In the genomic region with DNA sequence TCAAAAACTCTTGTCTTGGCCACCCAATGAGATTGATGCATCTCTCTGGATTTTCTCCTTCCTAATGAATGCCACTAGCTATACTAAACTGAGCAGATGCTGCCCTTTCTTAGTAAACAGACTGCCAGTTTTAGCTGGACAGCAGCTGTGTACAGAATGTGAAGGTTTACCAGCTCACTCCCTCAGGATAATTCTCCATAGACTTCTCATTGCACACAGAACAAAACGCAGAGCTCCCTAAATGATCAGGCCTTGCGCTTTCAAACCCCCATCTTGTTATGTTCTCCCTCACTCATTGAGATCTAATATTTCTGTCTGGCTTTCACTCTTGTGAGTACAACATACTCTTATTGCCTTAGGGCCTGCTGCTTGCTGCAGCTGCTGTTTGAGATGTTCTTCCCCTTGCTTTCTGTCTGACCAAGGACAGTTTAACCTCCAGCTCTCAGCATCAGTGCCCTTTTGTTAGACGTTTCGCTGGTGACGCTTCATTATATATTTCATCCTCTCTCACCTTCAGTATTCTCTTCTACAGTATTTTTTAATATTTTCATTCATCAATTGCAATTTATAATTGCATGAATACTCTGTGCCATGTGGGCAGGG, we compare ENCODE assay signal across 1 cellular context.
A peak's percentile ranks its signal among the peaks of the same experiment; 100 is the strongest.
TF ChIP-seq lines count a peak whose summit lies in the region.

No MANE protein-coding gene starts in this region.

TF ChIP-seq in K562, 482 proteins besides CTCF, POLR2A, EP300 and RAD21 (continues in another document):
- TF ChIP-seq KLF1 (tag; IDR thresholded peaks at IDR 0.05) (no peak), NCOA6 (IDR thresholded peaks at IDR 0.05) (no peak), ZFP30 (CRISPR knock-in tag; IDR thresholded peaks at IDR 0.05; ENCODE audit: borderline replicate concordance) (no peak), GABPA (tag; conservative IDR thresholded peaks at IDR 0.05; ENCODE audit: low read depth) (no peak), ERF (CRISPR knock-in tag; IDR thresholded peaks at IDR 0.05) (no peak), ESRRB (CRISPR knock-in tag; IDR thresholded peaks at IDR 0.05; ENCODE audit: borderline replicate concordance) (no peak), SMARCA4 (IDR thresholded peaks at IDR 0.05) (no peak), MCM2 (IDR thresholded peaks at IDR 0.05; ENCODE audit: low read depth) (no peak), SMARCC2 (IDR thresholded peaks at IDR 0.05; ENCODE audit: low read depth) (no peak), HCFC1 (IDR thresholded peaks at IDR 0.05; ENCODE audit: low read depth, low read length) (no peak), PHF8 (IDR thresholded peaks at IDR 0.05; ENCODE audit: borderline replicate concordance, low read length) (no peak), BRF1 (IDR thresholded peaks at IDR 0.05; ENCODE audit: borderline replicate concordance, extremely low read depth, insufficient read length) (no peak), ZNF3 (CRISPR knock-in tag; IDR thresholded peaks at IDR 0.05) (no peak), MTF1 (CRISPR knock-in tag; IDR thresholded peaks at IDR 0.05; ENCODE audit: borderline replicate concordance) (no peak), TAF15 (IDR thresholded peaks at IDR 0.05; ENCODE audit: low read depth, low read length) (no peak), NR2F6 (CRISPR knock-in tag; IDR thresholded peaks at IDR 0.05) (no peak), ZNF583 (CRISPR knock-in tag; IDR thresholded peaks at IDR 0.05) (peak; percentile 32; the same call in 1 of the 2 replicates), ZNF311 (CRISPR knock-in tag; IDR thresholded peaks at IDR 0.05) (peak; percentile 45; the same call in 1 of the 2 replicates), ESRRA (IDR thresholded peaks at IDR 0.05; ENCODE audit: borderline replicate concordance, low read depth) (peak; percentile 57), RAD51 (IDR thresholded peaks at IDR 0.05; ENCODE audit: borderline replicate concordance, low read depth) (no peak), FOXK2 (conservative IDR thresholded peaks at IDR 0.05 in 1 of 2, IDR thresholded peaks at IDR 0.05 in 1 of 2; ENCODE audit: low read depth in 2 of 2) (0 out of 4 replicates have a peak, but pooled peaks of 1 of the 2 experiments have one; percentile 28), ZBTB17 (CRISPR knock-in tag; IDR thresholded peaks at IDR 0.05) (no peak), TRIM28 (IDR thresholded peaks at IDR 0.05) (no peak), HNRNPH1 (optimal IDR thresholded peaks at IDR 0.05; ENCODE audit: low read depth, low read length) (no peak), FOXA3 (CRISPR knock-in tag; conservative IDR thresholded peaks at IDR 0.05 in 1 of 2, IDR thresholded peaks at IDR 0.05 in 1 of 2) (no peak), EZH2 (IDR thresholded peaks at IDR 0.05; ENCODE audit: borderline replicate concordance, low read depth, low read length) (no peak), RBM34 (IDR thresholded peaks at IDR 0.05; ENCODE audit: borderline replicate concordance, insufficient read depth, low read length) (no peak)
- TF ChIP-seq, protein P1, sequence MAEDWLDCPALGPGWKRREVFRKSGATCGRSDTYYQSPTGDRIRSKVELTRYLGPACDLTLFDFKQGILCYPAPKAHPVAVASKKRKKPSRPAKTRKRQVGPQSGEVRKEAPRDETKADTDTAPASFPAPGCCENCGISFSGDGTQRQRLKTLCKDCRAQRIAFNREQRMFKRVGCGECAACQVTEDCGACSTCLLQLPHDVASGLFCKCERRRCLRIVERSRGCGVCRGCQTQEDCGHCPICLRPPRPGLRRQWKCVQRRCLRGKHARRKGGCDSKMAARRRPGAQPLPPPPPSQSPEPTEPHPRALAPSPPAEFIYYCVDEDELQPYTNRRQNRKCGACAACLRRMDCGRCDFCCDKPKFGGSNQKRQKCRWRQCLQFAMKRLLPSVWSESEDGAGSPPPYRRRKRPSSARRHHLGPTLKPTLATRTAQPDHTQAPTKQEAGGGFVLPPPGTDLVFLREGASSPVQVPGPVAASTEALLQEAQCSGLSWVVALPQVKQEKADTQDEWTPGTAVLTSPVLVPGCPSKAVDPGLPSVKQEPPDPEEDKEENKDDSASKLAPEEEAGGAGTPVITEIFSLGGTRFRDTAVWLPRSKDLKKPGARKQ (CRISPR knock-in tag; IDR thresholded peaks at IDR 0.05), result no peak
- TF ChIP-seq, protein P2, sequence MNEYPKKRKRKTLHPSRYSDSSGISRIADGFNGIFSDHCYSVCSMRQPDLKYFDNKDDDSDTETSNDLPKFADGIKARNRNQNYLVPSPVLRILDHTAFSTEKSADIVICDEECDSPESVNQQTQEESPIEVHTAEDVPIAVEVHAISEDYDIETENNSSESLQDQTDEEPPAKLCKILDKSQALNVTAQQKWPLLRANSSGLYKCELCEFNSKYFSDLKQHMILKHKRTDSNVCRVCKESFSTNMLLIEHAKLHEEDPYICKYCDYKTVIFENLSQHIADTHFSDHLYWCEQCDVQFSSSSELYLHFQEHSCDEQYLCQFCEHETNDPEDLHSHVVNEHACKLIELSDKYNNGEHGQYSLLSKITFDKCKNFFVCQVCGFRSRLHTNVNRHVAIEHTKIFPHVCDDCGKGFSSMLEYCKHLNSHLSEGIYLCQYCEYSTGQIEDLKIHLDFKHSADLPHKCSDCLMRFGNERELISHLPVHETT (CRISPR knock-in tag; conservative IDR thresholded peaks at IDR 0.05 in 1 of 2, IDR thresholded peaks at IDR 0.05 in 1 of 2), result 0 out of 4 replicates have a peak, but pooled peaks of 1 of the 2 experiments have one; percentile 27
- TF ChIP-seq, protein P3, sequence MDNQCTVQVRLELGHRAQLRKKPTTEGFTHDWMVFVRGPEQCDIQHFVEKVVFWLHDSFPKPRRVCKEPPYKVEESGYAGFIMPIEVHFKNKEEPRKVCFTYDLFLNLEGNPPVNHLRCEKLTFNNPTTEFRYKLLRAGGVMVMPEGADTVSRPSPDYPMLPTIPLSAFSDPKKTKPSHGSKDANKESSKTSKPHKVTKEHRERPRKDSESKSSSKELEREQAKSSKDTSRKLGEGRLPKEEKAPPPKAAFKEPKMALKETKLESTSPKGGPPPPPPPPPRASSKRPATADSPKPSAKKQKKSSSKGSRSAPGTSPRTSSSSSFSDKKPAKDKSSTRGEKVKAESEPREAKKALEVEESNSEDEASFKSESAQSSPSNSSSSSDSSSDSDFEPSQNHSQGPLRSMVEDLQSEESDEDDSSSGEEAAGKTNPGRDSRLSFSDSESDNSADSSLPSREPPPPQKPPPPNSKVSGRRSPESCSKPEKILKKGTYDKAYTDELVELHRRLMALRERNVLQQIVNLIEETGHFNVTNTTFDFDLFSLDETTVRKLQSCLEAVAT (IDR thresholded peaks at IDR 0.05), result peak in 1 of 2 experiments; percentile 10; a peak in 1 of 4 replicates
- TF ChIP-seq, protein P4, sequence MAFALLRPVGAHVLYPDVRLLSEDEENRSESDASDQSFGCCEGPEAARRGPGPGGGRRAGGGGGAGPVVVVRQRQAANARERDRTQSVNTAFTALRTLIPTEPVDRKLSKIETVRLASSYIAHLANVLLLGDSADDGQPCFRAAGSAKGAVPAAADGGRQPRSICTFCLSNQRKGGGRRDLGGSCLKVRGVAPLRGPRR (CRISPR knock-in tag; IDR thresholded peaks at IDR 0.05), result no peak
- TF ChIP-seq, protein P5, sequence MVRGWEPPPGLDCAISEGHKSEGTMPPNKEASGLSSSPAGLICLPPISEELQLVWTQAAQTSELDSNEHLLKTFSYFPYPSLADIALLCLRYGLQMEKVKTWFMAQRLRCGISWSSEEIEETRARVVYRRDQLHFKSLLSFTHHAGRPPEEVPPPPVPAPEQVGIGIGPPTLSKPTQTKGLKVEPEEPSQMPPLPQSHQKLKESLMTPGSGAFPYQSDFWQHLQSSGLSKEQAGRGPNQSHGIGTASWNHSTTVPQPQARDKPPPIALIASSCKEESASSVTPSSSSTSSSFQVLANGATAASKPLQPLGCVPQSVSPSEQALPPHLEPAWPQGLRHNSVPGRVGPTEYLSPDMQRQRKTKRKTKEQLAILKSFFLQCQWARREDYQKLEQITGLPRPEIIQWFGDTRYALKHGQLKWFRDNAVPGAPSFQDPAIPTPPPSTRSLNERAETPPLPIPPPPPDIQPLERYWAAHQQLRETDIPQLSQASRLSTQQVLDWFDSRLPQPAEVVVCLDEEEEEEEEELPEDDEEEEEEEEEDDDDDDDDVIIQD (CRISPR knock-in tag; IDR thresholded peaks at IDR 0.05), result no peak
- TF ChIP-seq, protein P6, sequence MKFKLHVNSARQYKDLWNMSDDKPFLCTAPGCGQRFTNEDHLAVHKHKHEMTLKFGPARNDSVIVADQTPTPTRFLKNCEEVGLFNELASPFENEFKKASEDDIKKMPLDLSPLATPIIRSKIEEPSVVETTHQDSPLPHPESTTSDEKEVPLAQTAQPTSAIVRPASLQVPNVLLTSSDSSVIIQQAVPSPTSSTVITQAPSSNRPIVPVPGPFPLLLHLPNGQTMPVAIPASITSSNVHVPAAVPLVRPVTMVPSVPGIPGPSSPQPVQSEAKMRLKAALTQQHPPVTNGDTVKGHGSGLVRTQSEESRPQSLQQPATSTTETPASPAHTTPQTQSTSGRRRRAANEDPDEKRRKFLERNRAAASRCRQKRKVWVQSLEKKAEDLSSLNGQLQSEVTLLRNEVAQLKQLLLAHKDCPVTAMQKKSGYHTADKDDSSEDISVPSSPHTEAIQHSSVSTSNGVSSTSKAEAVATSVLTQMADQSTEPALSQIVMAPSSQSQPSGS (CRISPR knock-in tag; IDR thresholded peaks at IDR 0.05), result no peak
- TF ChIP-seq, protein P7, sequence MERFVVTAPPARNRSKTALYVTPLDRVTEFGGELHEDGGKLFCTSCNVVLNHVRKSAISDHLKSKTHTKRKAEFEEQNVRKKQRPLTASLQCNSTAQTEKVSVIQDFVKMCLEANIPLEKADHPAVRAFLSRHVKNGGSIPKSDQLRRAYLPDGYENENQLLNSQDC (CRISPR knock-in tag; IDR thresholded peaks at IDR 0.05), result no peak
- TF ChIP-seq, protein P8, sequence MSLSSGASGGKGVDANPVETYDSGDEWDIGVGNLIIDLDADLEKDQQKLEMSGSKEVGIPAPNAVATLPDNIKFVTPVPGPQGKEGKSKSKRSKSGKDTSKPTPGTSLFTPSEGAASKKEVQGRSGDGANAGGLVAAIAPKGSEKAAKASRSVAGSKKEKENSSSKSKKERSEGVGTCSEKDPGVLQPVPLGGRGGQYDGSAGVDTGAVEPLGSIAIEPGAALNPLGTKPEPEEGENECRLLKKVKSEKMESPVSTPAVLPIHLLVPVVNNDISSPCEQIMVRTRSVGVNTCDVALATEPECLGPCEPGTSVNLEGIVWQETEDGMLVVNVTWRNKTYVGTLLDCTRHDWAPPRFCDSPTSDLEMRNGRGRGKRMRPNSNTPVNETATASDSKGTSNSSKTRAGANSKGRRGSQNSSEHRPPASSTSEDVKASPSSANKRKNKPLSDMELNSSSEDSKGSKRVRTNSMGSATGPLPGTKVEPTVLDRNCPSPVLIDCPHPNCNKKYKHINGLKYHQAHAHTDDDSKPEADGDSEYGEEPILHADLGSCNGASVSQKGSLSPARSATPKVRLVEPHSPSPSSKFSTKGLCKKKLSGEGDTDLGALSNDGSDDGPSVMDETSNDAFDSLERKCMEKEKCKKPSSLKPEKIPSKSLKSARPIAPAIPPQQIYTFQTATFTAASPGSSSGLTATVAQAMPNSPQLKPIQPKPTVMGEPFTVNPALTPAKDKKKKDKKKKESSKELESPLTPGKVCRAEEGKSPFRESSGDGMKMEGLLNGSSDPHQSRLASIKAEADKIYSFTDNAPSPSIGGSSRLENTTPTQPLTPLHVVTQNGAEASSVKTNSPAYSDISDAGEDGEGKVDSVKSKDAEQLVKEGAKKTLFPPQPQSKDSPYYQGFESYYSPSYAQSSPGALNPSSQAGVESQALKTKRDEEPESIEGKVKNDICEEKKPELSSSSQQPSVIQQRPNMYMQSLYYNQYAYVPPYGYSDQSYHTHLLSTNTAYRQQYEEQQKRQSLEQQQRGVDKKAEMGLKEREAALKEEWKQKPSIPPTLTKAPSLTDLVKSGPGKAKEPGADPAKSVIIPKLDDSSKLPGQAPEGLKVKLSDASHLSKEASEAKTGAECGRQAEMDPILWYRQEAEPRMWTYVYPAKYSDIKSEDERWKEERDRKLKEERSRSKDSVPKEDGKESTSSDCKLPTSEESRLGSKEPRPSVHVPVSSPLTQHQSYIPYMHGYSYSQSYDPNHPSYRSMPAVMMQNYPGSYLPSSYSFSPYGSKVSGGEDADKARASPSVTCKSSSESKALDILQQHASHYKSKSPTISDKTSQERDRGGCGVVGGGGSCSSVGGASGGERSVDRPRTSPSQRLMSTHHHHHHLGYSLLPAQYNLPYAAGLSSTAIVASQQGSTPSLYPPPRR (CRISPR knock-in tag; IDR thresholded peaks at IDR 0.05; ENCODE audit: borderline replicate concordance), result no peak
- TF ChIP-seq, protein P9, sequence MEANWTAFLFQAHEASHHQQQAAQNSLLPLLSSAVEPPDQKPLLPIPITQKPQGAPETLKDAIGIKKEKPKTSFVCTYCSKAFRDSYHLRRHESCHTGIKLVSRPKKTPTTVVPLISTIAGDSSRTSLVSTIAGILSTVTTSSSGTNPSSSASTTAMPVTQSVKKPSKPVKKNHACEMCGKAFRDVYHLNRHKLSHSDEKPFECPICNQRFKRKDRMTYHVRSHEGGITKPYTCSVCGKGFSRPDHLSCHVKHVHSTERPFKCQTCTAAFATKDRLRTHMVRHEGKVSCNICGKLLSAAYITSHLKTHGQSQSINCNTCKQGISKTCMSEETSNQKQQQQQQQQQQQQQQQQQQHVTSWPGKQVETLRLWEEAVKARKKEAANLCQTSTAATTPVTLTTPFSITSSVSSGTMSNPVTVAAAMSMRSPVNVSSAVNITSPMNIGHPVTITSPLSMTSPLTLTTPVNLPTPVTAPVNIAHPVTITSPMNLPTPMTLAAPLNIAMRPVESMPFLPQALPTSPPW (CRISPR knock-in tag; IDR thresholded peaks at IDR 0.05), result no peak
- TF ChIP-seq, protein P10, sequence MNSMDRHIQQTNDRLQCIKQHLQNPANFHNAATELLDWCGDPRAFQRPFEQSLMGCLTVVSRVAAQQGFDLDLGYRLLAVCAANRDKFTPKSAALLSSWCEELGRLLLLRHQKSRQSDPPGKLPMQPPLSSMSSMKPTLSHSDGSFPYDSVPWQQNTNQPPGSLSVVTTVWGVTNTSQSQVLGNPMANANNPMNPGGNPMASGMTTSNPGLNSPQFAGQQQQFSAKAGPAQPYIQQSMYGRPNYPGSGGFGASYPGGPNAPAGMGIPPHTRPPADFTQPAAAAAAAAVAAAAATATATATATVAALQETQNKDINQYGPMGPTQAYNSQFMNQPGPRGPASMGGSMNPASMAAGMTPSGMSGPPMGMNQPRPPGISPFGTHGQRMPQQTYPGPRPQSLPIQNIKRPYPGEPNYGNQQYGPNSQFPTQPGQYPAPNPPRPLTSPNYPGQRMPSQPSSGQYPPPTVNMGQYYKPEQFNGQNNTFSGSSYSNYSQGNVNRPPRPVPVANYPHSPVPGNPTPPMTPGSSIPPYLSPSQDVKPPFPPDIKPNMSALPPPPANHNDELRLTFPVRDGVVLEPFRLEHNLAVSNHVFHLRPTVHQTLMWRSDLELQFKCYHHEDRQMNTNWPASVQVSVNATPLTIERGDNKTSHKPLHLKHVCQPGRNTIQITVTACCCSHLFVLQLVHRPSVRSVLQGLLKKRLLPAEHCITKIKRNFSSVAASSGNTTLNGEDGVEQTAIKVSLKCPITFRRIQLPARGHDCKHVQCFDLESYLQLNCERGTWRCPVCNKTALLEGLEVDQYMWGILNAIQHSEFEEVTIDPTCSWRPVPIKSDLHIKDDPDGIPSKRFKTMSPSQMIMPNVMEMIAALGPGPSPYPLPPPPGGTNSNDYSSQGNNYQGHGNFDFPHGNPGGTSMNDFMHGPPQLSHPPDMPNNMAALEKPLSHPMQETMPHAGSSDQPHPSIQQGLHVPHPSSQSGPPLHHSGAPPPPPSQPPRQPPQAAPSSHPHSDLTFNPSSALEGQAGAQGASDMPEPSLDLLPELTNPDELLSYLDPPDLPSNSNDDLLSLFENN (IDR thresholded peaks at IDR 0.05; ENCODE audit: low read depth in 2 of 2, low read length in 2 of 2), result no peak
- TF ChIP-seq, protein P11, sequence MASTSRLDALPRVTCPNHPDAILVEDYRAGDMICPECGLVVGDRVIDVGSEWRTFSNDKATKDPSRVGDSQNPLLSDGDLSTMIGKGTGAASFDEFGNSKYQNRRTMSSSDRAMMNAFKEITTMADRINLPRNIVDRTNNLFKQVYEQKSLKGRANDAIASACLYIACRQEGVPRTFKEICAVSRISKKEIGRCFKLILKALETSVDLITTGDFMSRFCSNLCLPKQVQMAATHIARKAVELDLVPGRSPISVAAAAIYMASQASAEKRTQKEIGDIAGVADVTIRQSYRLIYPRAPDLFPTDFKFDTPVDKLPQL (IDR thresholded peaks at IDR 0.05; ENCODE audit: extremely low read depth, insufficient read length), result no peak
